Comparison of ENCODE assay signal across 18 cellular contexts in the genomic region with DNA sequence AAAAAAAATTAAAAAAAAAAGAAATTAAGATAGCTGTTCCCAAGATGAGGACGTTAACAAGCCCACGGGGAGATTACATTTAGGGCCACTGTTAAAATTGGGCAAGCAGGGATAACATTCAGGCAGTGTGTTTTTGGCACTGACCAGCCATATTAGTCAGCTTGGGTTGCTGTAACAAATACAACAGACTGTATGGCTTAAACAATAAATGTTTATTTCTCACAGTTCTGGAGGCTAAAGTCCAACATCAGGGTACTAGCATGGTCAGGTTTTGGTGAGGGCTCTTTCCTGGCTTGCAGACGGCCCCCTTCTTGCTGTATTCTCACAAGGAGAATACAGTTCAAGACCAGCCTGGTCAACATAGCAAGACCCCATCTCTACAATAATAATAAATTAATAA. TPM values are rescaled to one million over a fixed set of nuclear protein-coding genes. Genes with fewer than 3 reads are reported as not detected.
"Had no signal": no experiment of that assay in that cellular context is flagged by ENCODE, and none has a peak within 500 bp of the region (broad histone marks: within the 10 kb centered on the region; RNA-seq: fewer than 3 reads in every experiment).

No MANE protein-coding gene starts in this region.

- H3K27ac ChIP-seq: coronary artery, dorsolateral prefrontal cortex, esophagus muscularis mucosa, foreskin keratinocyte, heart right ventricle, left lung, lower lobe of right lung had no signal

- H3K36me3 ChIP-seq: esophagus muscularis mucosa, heart right ventricle, left lung, lower lobe of right lung had no signal

- DNase-seq: dermis blood vessel endothelial cell; dorsolateral prefrontal cortex; effector CD4-positive, alpha-beta T cell; effector memory CD4-positive, alpha-beta T cell; foreskin keratinocyte; glutamatergic neuron; head of caudate nucleus; heart right ventricle; hippocampal formation; left cardiac atrium; left lung; left ventricle myocardium superior; lower lobe of right lung; mesenchymal stem cell; mucosa of descending colon had no signal

- H3K9me3 ChIP-seq: esophagus muscularis mucosa, heart right ventricle, left lung, lower lobe of right lung, mucosa of descending colon had no signal

- H3K4me1 ChIP-seq: foreskin keratinocyte, lower lobe of right lung had no signal

- H3K4me3 ChIP-seq: coronary artery, dorsolateral prefrontal cortex, esophagus muscularis mucosa, heart right ventricle, left lung, lower lobe of right lung, mucosa of descending colon had no signal

- H3K27me3 ChIP-seq: dorsolateral prefrontal cortex, esophagus muscularis mucosa, foreskin keratinocyte, heart right ventricle, left lung had no signal

- ATAC-seq: foreskin keratinocyte, heart right ventricle, left cardiac atrium, left lung, left ventricle myocardium superior, lower lobe of right lung, mucosa of descending colon had no signal

RNA-seq across cellular contexts. Expression of gene SLC16A6, which starts 31.7 kb away (rescaled TPM):
- total RNA-seq: epithelial cell of proximal tubule, foreskin keratinocyte, left ventricle myocardium superior had no signal
- polyA plus RNA-seq: foreskin keratinocyte had no signal
